15 cellular contexts compared by ENCODE assay signal in the genomic region with DNA sequence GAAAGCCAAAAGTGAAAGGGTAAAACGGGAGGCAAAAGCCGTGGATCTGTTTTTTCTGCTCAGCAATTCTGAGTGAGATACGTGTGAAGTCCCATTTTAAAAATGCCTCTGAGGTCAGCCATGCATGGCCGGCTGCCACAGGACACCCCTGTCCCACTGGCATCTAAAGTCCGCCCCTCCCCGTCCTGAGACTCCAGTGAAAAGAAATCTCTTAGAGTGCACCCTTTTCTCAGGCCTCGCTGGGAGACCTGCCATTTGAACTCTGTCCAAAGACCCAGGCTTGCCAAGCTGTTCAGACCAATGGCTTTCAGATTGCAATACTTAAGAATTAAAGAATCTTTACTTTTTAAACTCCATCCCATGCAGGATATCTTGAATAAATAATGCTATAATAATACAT.
A peak's percentile ranks its signal among the peaks of the same experiment; 100 is the strongest.
DNase-seq lines count a peak whose midpoint lies in the region; ATAC-seq, FAIRE-seq and TF ChIP-seq lines count a peak whose summit lies in the region.
"Had no signal": no experiment of that assay in that cellular context is flagged by ENCODE, and none has a peak within 500 bp of the region (broad histone marks: within the 10 kb centered on the region; RNA-seq: fewer than 3 reads in every experiment).

No MANE protein-coding gene starts in this region.

- peak overlapping the region; percentile 38 for H2AFZ ChIP-seq in astrocyte (ENCODE audit: low read depth, low read length)

- H3K36me3 ChIP-seq in astrocyte (ENCODE audit: insufficient read depth, low read length): no peaks in the 10 kb centered on the region
- no peaks in the 10 kb centered on the region for H3K36me3 ChIP-seq in small intestine (ENCODE audit: control insufficient read depth in 2 of 2, insufficient read depth in 2 of 2, low read length in 2 of 2)
- H3K36me3 ChIP-seq: BLaER1 had no signal

- H3K4me3 ChIP-seq in astrocyte (ENCODE audit: insufficient read depth, low read depth, low read length): no peak overlapping the region
- H3K4me3 ChIP-seq in small intestine (ENCODE audit: low read depth in 1 of 2, low read length in 2 of 2): no peak overlapping the region
- H3K4me3 ChIP-seq: BLaER1, smooth muscle cell had no signal

- H3K36me3 Mint-ChIP-seq in astrocyte (ENCODE audit: low read depth, unreplicated experiment): no peaks in the 10 kb centered on the region
- H3K36me3 Mint-ChIP-seq: mesothelial cell of epicardium had no signal

- FAIRE-seq in astrocyte (lab: Jason Lieb, UNC): no peak
- no peak for FAIRE-seq in small intestine (lab: Jason Lieb, UNC)

- peak in 10 of 14 donors; percentile 6 to 58 (median 24) for DNase-seq in C1 segment of cervical spinal cord (lab: John Stamatoyannopoulos, UW)
- peak; percentile 47 for DNase-seq in astrocyte (ENCODE audit: low read depth)
- DNase-seq in iPS-NIHi11 (ENCODE audit: low spot score): peak; percentile 21
- peak; percentile 45 for DNase-seq in putamen (ENCODE audit: low spot score)
- no peak for DNase-seq in activated CD4-positive, CD25-positive, alpha-beta regulatory T cell treated with anti-CD3 and anti-CD28 coated beads, Interleukin-2, amount 50 U/mL, for 72 hours
- no peak for DNase-seq in small intestine
- no peak for DNase-seq in HuH-7.5 (ENCODE audit: low spot score)
- DNase-seq: activated CD8-positive, alpha-beta T cell treated with anti-CD3 and anti-CD28 coated beads, Interleukin-2, amount 10 ng/mL, durations not matched to agents 7 days and 5 days; activated naive CD4-positive, alpha-beta T cell treated with Interleukin-2 at 50 U/mL for 16 hours; NCI-H2171 treated with DMSO at 0.1 percent for 48 hours; T1000 had no signal

- no peak for TF ChIP-seq CTCF in astrocyte (IDR thresholded peaks at IDR 0.05; ENCODE audit: insufficient read depth, low read depth, low read length)

- H3K79me2 ChIP-seq in astrocyte (ENCODE audit: insufficient read depth, low read length): no peaks in the 10 kb centered on the region

- H3K4me1 ChIP-seq in astrocyte (ENCODE audit: insufficient read depth, low read length) (peaks cover 7% of the 10 kb centered on the region), small intestine (ENCODE audit: control insufficient read depth in 2 of 2, insufficient read depth in 1 of 2, low read depth in 1 of 2, low read length in 1 of 2) (no peaks in the 10 kb centered on the region)

- peak overlapping the region; percentile 68 for H3K4me2 ChIP-seq in astrocyte (ENCODE audit: low read length)
- H3K4me2 ChIP-seq: BLaER1, smooth muscle cell had no signal

- peaks cover 3% of the 10 kb centered on the region for H3K4me1 Mint-ChIP-seq in astrocyte (ENCODE audit: low read depth, unreplicated experiment)

- no peak for ATAC-seq in GM18519 (IDR thresholded peaks at IDR 0.05; ENCODE audit: low FRiP score, unreplicated experiment)
- ATAC-seq: activated CD8-positive, alpha-beta T cell treated with anti-CD3 and anti-CD28 coated beads, Interleukin-2, amount 10 ng/mL, durations not matched to agents 7 days and 5 days had no signal

- H3K27me3 ChIP-seq in astrocyte (ENCODE audit: insufficient read depth, low read length): no peaks in the 10 kb centered on the region
- no peaks in the 10 kb centered on the region for H3K27me3 ChIP-seq in small intestine (ENCODE audit: control insufficient read depth in 2 of 2, insufficient read depth in 2 of 2, low read length in 2 of 2)
- H3K27me3 ChIP-seq: BLaER1 had no signal

- no peak overlapping the region for H3K27ac Mint-ChIP-seq in astrocyte (ENCODE audit: unreplicated experiment)
- H3K27ac Mint-ChIP-seq: activated CD8-positive, alpha-beta T cell treated with anti-CD3 and anti-CD28 coated beads, Interleukin-2, amount 10 ng/mL, durations not matched to agents 7 days and 5 days; mesothelial cell of epicardium had no signal

- H3K27ac ChIP-seq in astrocyte (ENCODE audit: low read depth, low read length) (no peak overlapping the region), small intestine (ENCODE audit: low read depth in 1 of 2, low read length in 1 of 2) (no peak overlapping the region)
- H3K27ac ChIP-seq: BLaER1 had no signal

- H3K9me3 ChIP-seq in astrocyte (ENCODE audit: insufficient read depth, low read depth, low read length): no peaks in the 10 kb centered on the region
- H3K9me3 ChIP-seq in small intestine (ENCODE audit: control insufficient read depth, low read depth): no peaks in the 10 kb centered on the region
- H3K9me3 ChIP-seq: BLaER1 had no signal

- H3K27me3 Mint-ChIP-seq in astrocyte (ENCODE audit: low read depth, unreplicated experiment): peaks cover 1% of the 10 kb centered on the region

- H3K4me3 Mint-ChIP-seq in astrocyte (ENCODE audit: unreplicated experiment): no peak overlapping the region
- H3K4me3 Mint-ChIP-seq: activated CD8-positive, alpha-beta T cell treated with anti-CD3 and anti-CD28 coated beads, Interleukin-2, amount 10 ng/mL, durations not matched to agents 7 days and 5 days; mesothelial cell of epicardium had no signal

- no peaks in the 10 kb centered on the region for H3K9me3 Mint-ChIP-seq in astrocyte (ENCODE audit: unreplicated experiment)

- H4K20me1 ChIP-seq in astrocyte (ENCODE audit: insufficient read depth, low read length): no peaks in the 10 kb centered on the region
- H4K20me1 ChIP-seq: BLaER1 had no signal

- WGBS in small intestine, 3 donors: 49 to 63% (median 53%) methylated on average over 7 of the region's 7 CpGs

- H3K9ac ChIP-seq in astrocyte (ENCODE audit: low read length): peak overlapping the region; percentile 17
- H3K9ac ChIP-seq: BLaER1 had no signal

Comparison
In these comparisons a context has a peak if more than half of its experiments do, and no peak if none do; other contexts are left out.
1. DNase-seq: peak in C1 segment of cervical spinal cord (10 of 14), astrocyte (single experiment), iPS-NIHi11 (single experiment) and putamen (single experiment); none in activated CD4-positive, CD25-positive, alpha-beta regulatory T cell treated with anti-CD3 and anti-CD28 coated beads, Interleukin-2, amount 50 U/mL, for 72 hours (single experiment), small intestine (single experiment) and HuH-7.5 (single experiment).